ENCODE assay signal across 9 cellular contexts in the genomic region with DNA sequence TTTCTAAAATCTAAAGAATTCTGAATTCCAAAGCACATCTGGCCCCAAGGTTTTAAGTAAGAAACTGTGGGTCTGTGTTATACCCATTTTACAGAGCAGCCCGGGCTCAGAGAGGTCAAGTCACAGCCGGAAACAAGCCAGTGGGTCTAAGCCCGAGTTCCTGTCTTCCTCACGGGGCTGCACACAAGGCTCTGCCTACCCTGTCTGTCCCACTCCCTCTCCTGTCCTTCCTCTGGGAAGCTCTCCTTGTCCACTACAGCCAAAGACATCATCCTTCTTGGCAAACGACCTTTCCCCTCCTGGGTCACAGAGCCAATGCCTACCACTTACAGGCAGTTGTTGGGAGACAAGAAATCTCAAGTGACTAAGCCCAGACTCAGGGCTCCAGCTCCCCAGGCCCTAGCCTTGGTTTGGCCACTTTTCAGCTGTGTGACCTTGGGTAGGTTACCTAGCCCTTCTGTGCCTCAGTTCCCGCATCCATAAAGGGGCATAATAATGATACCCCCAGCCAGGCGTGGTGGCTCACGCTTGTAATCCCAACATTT. TPM values are rescaled to one million over a fixed set of nuclear protein-coding genes. Genes with fewer than 3 reads are reported as not detected.
DNase-seq lines count a peak whose midpoint lies in the region; ATAC-seq, FAIRE-seq and TF ChIP-seq lines count a peak whose summit lies in the region.
"Had no signal": no experiment of that assay in that cellular context is flagged by ENCODE, and none has a peak within 500 bp of the region (broad histone marks: within the 10 kb centered on the region; RNA-seq: fewer than 3 reads in every experiment).

No MANE protein-coding gene starts in this region.

- H3K4me3 ChIP-seq in colonic mucosa: no peak overlapping the region

- H3K27ac Mint-ChIP-seq in activated naive CD4-positive, alpha-beta T cell treated with anti-CD3 and anti-CD28 coated beads for 36 hours: no peak overlapping the region
- peak overlapping the region; percentile 100 for H3K27ac Mint-ChIP-seq in type B pancreatic cell

- CTCF ChIA-PET in activated naive CD4-positive, alpha-beta T cell treated with anti-CD3 and anti-CD28 coated beads for 36 hours (lab: Charles Lee): interaction anchor here (1.0 to 1.2 kb wide), 2 partner anchors 13 to 95 kb away, joined by 4 to 5 read pairs; no protein-coding TSS in a partner anchor

- no peak for TF ChIP-seq CTCF in colonic mucosa (IDR thresholded peaks at IDR 0.05)
- TF ChIP-seq CTCF in type B pancreatic cell (conservative IDR thresholded peaks at IDR 0.05): no peak
- no peak for TF ChIP-seq CTCF in D721Med (IDR thresholded peaks at IDR 0.05; ENCODE audit: insufficient read depth, missing control alignments)

- DNase-seq in activated naive CD4-positive, alpha-beta T cell treated with anti-CD3 and anti-CD28 coated beads for 36 hours: peak; percentile 2
- no peak for DNase-seq in activated naive CD4-positive, alpha-beta T cell treated with Interleukin-2 at 50 U/mL for 16 hours
- DNase-seq in colonic mucosa (no peak), mesenteric fat pad (ENCODE audit: low spot score) (peak; percentile 73), type B pancreatic cell (ENCODE audit: extremely low spot score, unreplicated experiment) (no peak), D721Med (ENCODE audit: insufficient read length, low spot score) (no peak), caudate nucleus (lab: John Stamatoyannopoulos, UW) (no peak)

- no peak overlapping the region for H3K4me3 Mint-ChIP-seq in activated naive CD4-positive, alpha-beta T cell treated with anti-CD3 and anti-CD28 coated beads for 36 hours
- peak overlapping the region; percentile 88 for H3K4me3 Mint-ChIP-seq in type B pancreatic cell

- peaks cover 6% of the 10 kb centered on the region for H3K4me1 ChIP-seq in colonic mucosa

- H3K9ac ChIP-seq in colonic mucosa (ENCODE audit: low read depth in 2 of 2, low read length in 2 of 2): no peak overlapping the region

- peaks cover 17% of the 10 kb centered on the region for H3K4me1 Mint-ChIP-seq in activated naive CD4-positive, alpha-beta T cell treated with anti-CD3 and anti-CD28 coated beads for 36 hours (ENCODE audit: low read depth)
- peaks cover 30% of the 10 kb centered on the region for H3K4me1 Mint-ChIP-seq in type B pancreatic cell (ENCODE audit: unreplicated experiment)

- no peaks in the 10 kb centered on the region for H3K9me3 Mint-ChIP-seq in activated naive CD4-positive, alpha-beta T cell treated with anti-CD3 and anti-CD28 coated beads for 36 hours
- no peaks in the 10 kb centered on the region for H3K9me3 Mint-ChIP-seq in type B pancreatic cell
- H3K9me3 Mint-ChIP-seq: neural crest cell had no signal

- H3K27me3 ChIP-seq in colonic mucosa: no peaks in the 10 kb centered on the region

- no peaks in the 10 kb centered on the region for H3K27me3 Mint-ChIP-seq in activated naive CD4-positive, alpha-beta T cell treated with anti-CD3 and anti-CD28 coated beads for 36 hours (ENCODE audit: low read depth)
- H3K27me3 Mint-ChIP-seq in type B pancreatic cell: peaks cover under 1% of the 10 kb centered on the region

- no peaks in the 10 kb centered on the region for H3K9me3 ChIP-seq in colonic mucosa

- intact Hi-C loops in activated naive CD4-positive, alpha-beta T cell treated with anti-CD3 and anti-CD28 coated beads for 36 hours (cut with micrococcal nuclease): no loop called here
- intact Hi-C loops in colonic mucosa (cut with DNase I): no loop called here

- H3K27ac ChIP-seq in colonic mucosa (peak overlapping the region; percentile 27), caudate nucleus (ENCODE audit: low read depth, low read length) (no peak overlapping the region)

- no peak for ATAC-seq in HG03342 (IDR thresholded peaks at IDR 0.05; ENCODE audit: unreplicated experiment)

- no peaks in the 10 kb centered on the region for H3K36me3 ChIP-seq in colonic mucosa

- H3K36me3 Mint-ChIP-seq in activated naive CD4-positive, alpha-beta T cell treated with anti-CD3 and anti-CD28 coated beads for 36 hours (ENCODE audit: low read depth): no peaks in the 10 kb centered on the region
- no peaks in the 10 kb centered on the region for H3K36me3 Mint-ChIP-seq in type B pancreatic cell

- no peak for FAIRE-seq in D721Med (lab: Jason Lieb, UNC)

RNA-seq across cellular contexts. Expression of a gene that starts 55.6 kb away (rescaled TPM):
- 10 to 100 TPM; 45.5 to 52.0 TPM for total RNA-seq in activated naive CD4-positive, alpha-beta T cell treated with anti-CD3 and anti-CD28 coated beads for 36 hours
- total RNA-seq in colonic mucosa: 10 to 100 TPM; 11.1 to 15.0 TPM
- 8.7 TPM for total RNA-seq in mesenteric fat pad
- 10.4 and 11.2 TPM in 2 replicates for total RNA-seq in type B pancreatic cell (ENCODE audit: low replicate concordance)

Comparison
In these comparisons a context has a peak if more than half of its experiments do, and no peak if none do; other contexts are left out.
1. DNase-seq: peak in activated naive CD4-positive, alpha-beta T cell treated with anti-CD3 and anti-CD28 coated beads for 36 hours (single experiment) and mesenteric fat pad (single experiment); none in activated naive CD4-positive, alpha-beta T cell treated with Interleukin-2 at 50 U/mL for 16 hours (single experiment), colonic mucosa (single experiment), type B pancreatic cell (single experiment), D721Med (single experiment) and caudate nucleus (0 of 61).